16 cellular contexts compared by ENCODE assay signal in the genomic region with DNA sequence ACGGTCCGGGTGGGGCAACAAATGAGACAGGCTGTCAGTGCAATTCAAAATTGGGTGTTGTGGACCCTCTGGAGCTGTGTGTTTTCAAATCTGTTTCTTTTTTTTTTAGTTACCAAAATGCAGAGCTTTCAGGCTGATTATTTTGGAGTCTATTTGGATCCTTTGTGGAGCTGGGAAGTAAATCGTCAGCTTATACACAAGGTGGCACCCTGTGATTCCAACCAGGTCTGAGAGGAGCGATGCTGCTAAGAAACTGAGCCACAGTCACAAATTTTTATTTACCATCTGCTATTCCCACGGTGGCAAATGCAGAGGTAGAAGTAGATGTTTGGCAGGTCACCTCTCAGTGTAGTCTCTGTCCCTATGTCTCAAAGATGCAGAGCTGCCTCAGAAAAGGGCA. TPM values are rescaled to one million over a fixed set of nuclear protein-coding genes. Genes with fewer than 3 reads are reported as not detected.
A peak's percentile ranks its signal among the peaks of the same experiment; 100 is the strongest.
DNase-seq lines count a peak whose midpoint lies in the region; TF ChIP-seq lines count a peak whose summit lies in the region.
"Had no signal": no experiment of that assay in that cellular context is flagged by ENCODE, and none has a peak within 500 bp of the region (broad histone marks: within the 10 kb centered on the region; RNA-seq: fewer than 3 reads in every experiment).

No MANE protein-coding gene starts in this region.

- H3K27ac Mint-ChIP-seq in chondrocyte (ENCODE audit: unreplicated experiment) = no peak overlapping the region
- H3K27ac Mint-ChIP-seq: activated CD4-positive, alpha-beta memory T cell treated with anti-CD3 and anti-CD28 coated beads, Interleukin-2, amount 10 ng/mL, durations not matched to agents 7 days and 5 days; type B pancreatic cell had no signal

- H3K36me3 ChIP-seq in SJCRH30 = no peaks in the 10 kb centered on the region

- H3K9me3 Mint-ChIP-seq in chondrocyte (ENCODE audit: low read depth) = no peaks in the 10 kb centered on the region
- H3K9me3 Mint-ChIP-seq: activated CD4-positive, alpha-beta memory T cell treated with anti-CD3 and anti-CD28 coated beads, Interleukin-2, amount 10 ng/mL, durations not matched to agents 7 days and 5 days; type B pancreatic cell had no signal

- H3K36me3 Mint-ChIP-seq in chondrocyte (ENCODE audit: low read depth) = no peaks in the 10 kb centered on the region
- H3K36me3 Mint-ChIP-seq: type B pancreatic cell had no signal

- no peak overlapping the region for H3K4me3 ChIP-seq in LNCaP clone FGC (ENCODE audit: low read depth, low read length)
- no peak overlapping the region for H3K4me3 ChIP-seq in SJCRH30
- H3K4me3 ChIP-seq: GM12878 had no signal

- no peak overlapping the region for H3K4me3 Mint-ChIP-seq in chondrocyte (ENCODE audit: unreplicated experiment)
- H3K4me3 Mint-ChIP-seq: activated CD4-positive, alpha-beta memory T cell treated with anti-CD3 and anti-CD28 coated beads, Interleukin-2, amount 10 ng/mL, durations not matched to agents 7 days and 5 days; type B pancreatic cell had no signal

- no peak overlapping the region for H3K27ac ChIP-seq in SJCRH30

- H3K27me3 ChIP-seq in SJCRH30 = no peaks in the 10 kb centered on the region

- no peaks in the 10 kb centered on the region for H3K9me3 ChIP-seq in SJCRH30 (replicated peaks)

- no peaks in the 10 kb centered on the region for H3K27me3 Mint-ChIP-seq in chondrocyte (ENCODE audit: low read depth)

- no peaks in the 10 kb centered on the region for H3K4me1 ChIP-seq in SJCRH30

- TF ChIP-seq CTCF in LNCaP clone FGC (IDR thresholded peaks at IDR 0.05; ENCODE audit: control insufficient read depth, extremely low read depth, insufficient read depth) (peak; percentile 54), chondrocyte (IDR thresholded peaks at IDR 0.05) (peak; percentile 43)

- peaks cover 12% of the 10 kb centered on the region for H3K4me1 Mint-ChIP-seq in chondrocyte (ENCODE audit: low read depth)

- DNase-seq in EL (peak; percentile 13), LNCaP clone FGC (ENCODE audit: low read depth) (no peak), chondrocyte (ENCODE audit: low spot score) (no peak), medulla oblongata (ENCODE audit: extremely low spot score) (peak; percentile 27), dedifferentiated amniotic fluid mesenchymal stem cell (ENCODE audit: extremely low spot score) (no peak), NCI-H2196 (lab: John Stamatoyannopoulos, UW; ENCODE audit: unreplicated experiment) (no peak), DMS79 treated with DMSO at 0.1 percent for 48 hours (lab: John Stamatoyannopoulos, UW) (no peak), SJCRH30 (no peak)
- DNase-seq: activated CD4-positive, alpha-beta memory T cell treated with anti-CD3 and anti-CD28 coated beads, Interleukin-2, amount 10 ng/mL, durations not matched to agents 7 days and 5 days; activated naive CD4-positive, alpha-beta T cell; Calu3; NCI-H146; occipital lobe; stimulated activated CD8-positive, alpha-beta memory T cell treated with anti-CD3 and anti-CD28 coated beads, Interleukin-4, amount 100 ng/mL, for 48 hours had no signal

RNA-seq across cellular contexts. Expression of gene EPC2, which starts 3.8 kb away (rescaled TPM):
- total RNA-seq in chondrocyte = 23.2 to 29.3 TPM (median 23.8 TPM) in 3 replicates
- 29.8 and 33.1 TPM in 2 replicates for total RNA-seq in SJCRH30 (2014; rRNA removed; shearing (Covaris generic))

Comparison
In these comparisons a context has a peak if more than half of its experiments do, and no peak if none do; other contexts are left out.
1. DNase-seq: peak in EL (single experiment) and medulla oblongata (single experiment); none in LNCaP clone FGC (single experiment), chondrocyte (single experiment), dedifferentiated amniotic fluid mesenchymal stem cell (single experiment), NCI-H2196 (single experiment), DMS79 treated with DMSO at 0.1 percent for 48 hours (single experiment) and SJCRH30 (0 of 2).